ENCODE assay signal across 9 cellular contexts in the genomic region with DNA sequence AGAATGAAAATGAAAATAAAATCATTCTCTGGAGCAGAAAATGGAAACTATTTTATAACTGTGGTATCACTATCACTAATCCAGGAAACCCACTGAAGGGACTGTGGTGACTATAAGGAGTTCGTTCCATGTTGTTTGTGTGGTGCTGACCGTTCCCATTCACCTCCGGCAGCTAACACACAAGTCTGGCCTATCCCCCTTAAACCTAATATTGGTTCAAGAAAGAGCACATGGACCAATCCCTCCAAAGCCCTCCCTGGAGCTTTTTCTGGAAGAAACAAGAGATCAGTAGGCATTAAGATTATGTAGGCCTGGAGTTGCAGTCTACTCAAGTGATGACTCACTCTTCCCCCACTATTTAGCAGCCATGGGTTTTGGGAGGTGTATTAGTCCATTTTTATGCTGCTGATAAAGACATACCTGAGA.
A peak's percentile ranks its signal among the peaks of the same experiment; 100 is the strongest.
DNase-seq lines count a peak whose midpoint lies in the region; ATAC-seq lines count a peak whose summit lies in the region.
"Had no signal": no experiment of that assay in that cellular context is flagged by ENCODE, and none has a peak within 500 bp of the region (broad histone marks: within the 10 kb centered on the region; RNA-seq: fewer than 3 reads in every experiment).

No MANE protein-coding gene starts in this region.

- DNase-seq in amniotic epithelial cell (ENCODE audit: low read depth) (peak; percentile 4), cerebellar nuclear complex (lab: John Stamatoyannopoulos, UW) (no peak), HPDE6-E6E7 (ENCODE audit: extremely low spot score) (no peak), KBM-7 (no peak), iPS-NIHi11 (ENCODE audit: low spot score) (no peak)
- DNase-seq: Peyer's patch had no signal

- in situ Hi-C loops in KBM-7 (cut with MboI; ENCODE audit: low pct_unique_long_range_greater_than_20kb, low sequenced_read_pairs), result no loop called here

- ATAC-seq in GM18858 (IDR thresholded peaks at IDR 0.05; ENCODE audit: unreplicated experiment), result peak; percentile 91
- peak; percentile 84 for ATAC-seq in GM21515 (IDR thresholded peaks at IDR 0.05; ENCODE audit: unreplicated experiment)
- ATAC-seq in HG03378 (IDR thresholded peaks at IDR 0.05; ENCODE audit: unreplicated experiment), result peak; percentile 94
